In the genomic region with DNA sequence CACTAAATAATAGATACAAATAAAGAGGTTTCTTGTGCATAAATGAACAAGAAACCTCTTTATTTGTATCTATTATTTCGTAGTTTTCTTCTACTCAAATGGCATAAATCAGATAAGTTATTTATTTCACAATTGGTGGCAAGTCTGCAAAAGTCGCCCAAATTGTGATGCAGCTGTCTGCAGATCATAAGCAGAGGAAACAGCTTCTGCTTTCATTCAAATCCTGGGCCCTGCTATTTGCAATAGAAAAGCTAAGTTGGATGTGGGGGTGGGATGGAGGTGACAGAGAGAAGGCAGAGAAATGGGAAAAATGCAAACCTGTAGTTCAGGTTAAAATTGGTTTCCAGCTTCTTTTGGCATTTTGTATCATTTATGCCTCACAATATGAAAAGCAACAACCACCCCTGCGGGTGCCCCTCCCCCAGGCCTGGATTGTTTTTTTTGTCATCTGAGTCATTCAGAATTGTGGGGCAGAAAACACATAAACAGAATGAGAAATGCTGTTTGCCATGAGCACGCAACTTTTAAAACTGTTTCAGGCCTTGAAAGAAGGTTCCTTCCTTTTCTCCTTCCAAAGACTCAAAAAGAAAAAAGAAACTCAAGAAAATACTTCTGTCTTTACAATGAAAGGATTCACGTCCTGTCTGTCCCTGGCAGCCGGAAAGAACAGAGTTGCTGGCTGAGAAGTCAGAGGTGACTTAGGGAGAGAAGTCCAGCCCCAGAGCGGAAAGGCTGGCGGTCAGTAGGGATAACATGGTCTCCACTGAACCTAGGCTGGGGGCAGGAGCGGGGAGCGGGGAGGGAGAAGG, we compare ENCODE assay signal across 16 cellular contexts.
DNase-seq lines count a peak whose midpoint lies in the region; ATAC-seq, FAIRE-seq and TF ChIP-seq lines count a peak whose summit lies in the region.
"Had no signal": no experiment of that assay in that cellular context is flagged by ENCODE, and none has a peak within 500 bp of the region (broad histone marks: within the 10 kb centered on the region; RNA-seq: fewer than 3 reads in every experiment).

No MANE protein-coding gene starts in this region.

- POLR2A ChIA-PET in K562 (lab: Yijun Ruan, JAX): interaction anchor here (0.6 to 1.4 kb wide), 3 partner anchors 12 to 234 kb away, joined by 3 to 4 read pairs (median 3); no protein-coding TSS in a partner anchor

- CTCF ChIA-PET in K562 (lab: Yijun Ruan, JAX; ENCODE audit: low intra/inter-chr PET ratio): no interaction called here

- H3K4me3 ChIP-seq in HUES64 (ENCODE audit: low read length) (peak overlapping the region; percentile 27; the same call in 1 of the 2 replicates), K562 (no peak overlapping the region), testis (no peak overlapping the region)

- no peaks in the 10 kb centered on the region for H3K9me1 ChIP-seq in K562 (ENCODE audit: control insufficient read depth, insufficient read depth, low read length)

- DNase-seq in K562 (ENCODE audit: extremely low read depth in 1 of 4, low spot score in 3 of 4) (peak; percentile 33 to 72 (median 44)), iPS-NIHi7 (ENCODE audit: extremely low spot score) (peak; percentile 41), testis (no peak), LoVo (ENCODE audit: low spot score) (no peak)
- DNase-seq: activated CD4-positive, alpha-beta T cell treated with anti-CD3 and anti-CD28 coated beads for 48 hours; Kasumi-1; left colon; NCI-H187 treated with DMSO at 0.1 percent for 48 hours; NCI-H69; small intestine had no signal

- in situ Hi-C loops in K562 (cut with MboI): no loop called here

- H3K4me1 ChIP-seq in HUES64 (ENCODE audit: insufficient read depth, low read length): peaks cover 54% of the 10 kb centered on the region
- peaks cover 43 to 74% of the 10 kb centered on the region in 2 experiments for H3K4me1 ChIP-seq in K562 (replicated peaks in 1 of 2; ENCODE audit: control insufficient read depth in 2 of 2, insufficient read depth in 2 of 2, low read length in 2 of 2)
- peaks cover 16% of the 10 kb centered on the region for H3K4me1 ChIP-seq in testis

- peak overlapping the region; percentile 92 for H2AFZ ChIP-seq in K562 (ENCODE audit: low read depth, low read length)

- peak overlapping the region; percentile 92 for H3K27ac ChIP-seq in HUES64 (ENCODE audit: low read depth, low read length)
- peak overlapping the region; percentile 94 for H3K27ac ChIP-seq in K562 (ENCODE audit: extremely low read depth, low read depth, low read length)
- H3K27ac ChIP-seq in testis: peak overlapping the region; percentile 12 to 50
- H3K27ac ChIP-seq: neutrophil had no signal

- intact Hi-C loops in K562 (cut with micrococcal nuclease) (no loop called here), testis (cut with DNase I; ENCODE audit: low total_unique reads) (no loop called here)

- no peaks in the 10 kb centered on the region for H4K20me1 ChIP-seq in K562 (replicated peaks; ENCODE audit: control insufficient read depth, insufficient read depth, low read length)

- peak; percentile 62 for FAIRE-seq in K562 (lab: Jason Lieb, UNC)
- FAIRE-seq: frontal cortex, small intestine had no signal

- peak; percentile 50; the same call in 1 of the 2 replicates for TF ChIP-seq EP300 in K562 (IDR thresholded peaks at IDR 0.05; ENCODE audit: low read length)

- no peaks in the 10 kb centered on the region for H3K36me3 ChIP-seq in HUES64 (ENCODE audit: insufficient read depth, low read length)
- H3K36me3 ChIP-seq in K562 (ENCODE audit: control insufficient read depth, insufficient read depth, low read length): peaks cover 2% of the 10 kb centered on the region; the same call in 1 of the 3 replicates
- no peaks in the 10 kb centered on the region for H3K36me3 ChIP-seq in testis (ENCODE audit: low read depth, missing control alignments)
- H3K36me3 ChIP-seq: neutrophil had no signal

- peak; percentile 32 for ATAC-seq in K562
- ATAC-seq in GM19467 (IDR thresholded peaks at IDR 0.05; ENCODE audit: unreplicated experiment): no peak
- ATAC-seq in GM21529 (IDR thresholded peaks at IDR 0.05; ENCODE audit: unreplicated experiment): no peak
- ATAC-seq in HG03097 (IDR thresholded peaks at IDR 0.05; ENCODE audit: low FRiP score, unreplicated experiment): no peak
- ATAC-seq: left colon had no signal

- 22% methylated on average over 9 of the region's 10 CpGs for WGBS in HUES64
- 9% methylated on average over 9 of the region's 10 CpGs for WGBS in K562 (ENCODE audit: insufficient coverage, low coverage, missing lambda C conversion rate)
- 66 to 70% methylated on average over 10 of the region's 10 CpGs for WGBS in testis, 2 donors

- no TSS peak for BruUV-seq in K562 (replicated peaks; lab: Mats Ljungman, UMichigan)

- peak; percentile 44; the same call in 1 of the 2 replicates for TF ChIP-seq POLR2A in K562 (conservative IDR thresholded peaks at IDR 0.05)
- TF ChIP-seq POLR2A in testis (IDR thresholded peaks at IDR 0.05): no peak

- TF ChIP-seq RAD21 in K562 (CRISPR knock-in tag; conservative IDR thresholded peaks at IDR 0.05 in 1 of 2, IDR thresholded peaks at IDR 0.05 in 1 of 2): no peak

- no peaks in the 10 kb centered on the region for H3K9me3 ChIP-seq in HUES64 (ENCODE audit: insufficient read depth, low read depth, low read length)
- H3K9me3 ChIP-seq in K562 (replicated peaks; ENCODE audit: control insufficient read depth, insufficient read depth, low read depth, low read length): peaks cover 4% of the 10 kb centered on the region
- H3K9me3 ChIP-seq in testis: no peaks in the 10 kb centered on the region
- H3K9me3 ChIP-seq: neutrophil had no signal

- peak overlapping the region; percentile 67 for H3K4me2 ChIP-seq in K562 (ENCODE audit: insufficient read depth, low read length)

- no peaks in the 10 kb centered on the region for H3K79me2 ChIP-seq in K562 (ENCODE audit: control insufficient read depth, insufficient read depth, low read length)

- H3K9ac ChIP-seq in HUES64 (ENCODE audit: low read depth, low read length) (peak overlapping the region; percentile 4; the same call in 1 of the 2 replicates), K562 (ENCODE audit: insufficient read depth in 1 of 2, low read depth in 2 of 2, low read length in 2 of 2) (peak overlapping the region; percentile 85 to 89; a peak in 3 of 4 replicates)

- no peak for TF ChIP-seq CTCF in K562 (IDR thresholded peaks at IDR 0.05 in 2 of 3, conservative IDR thresholded peaks at IDR 0.05 in 1 of 3; ENCODE audit: insufficient read depth in 2 of 3, low read depth in 1 of 3, low read length in 3 of 3)
- TF ChIP-seq CTCF in testis (IDR thresholded peaks at IDR 0.05): no peak

- no peaks in the 10 kb centered on the region for H3K27me3 ChIP-seq in HUES64 (ENCODE audit: insufficient read depth, low read length)
- no peaks in the 10 kb centered on the region for H3K27me3 ChIP-seq in K562 (ENCODE audit: control insufficient read depth in 2 of 2, insufficient read depth in 2 of 2, low read length in 2 of 2)
- H3K27me3 ChIP-seq in testis: no peaks in the 10 kb centered on the region
- H3K27me3 ChIP-seq: neutrophil had no signal

TF ChIP-seq in K562, 482 proteins besides CTCF, POLR2A, EP300 and RAD21 (continues in another document):
- no peak for TF ChIP-seq PTTG1 (tag; IDR thresholded peaks at IDR 0.05; ENCODE audit: low read depth)
- no peak for TF ChIP-seq NEUROD1 (IDR thresholded peaks at IDR 0.05; ENCODE audit: borderline replicate concordance, low read depth, low read length, partially characterized antibody)
- no peak for TF ChIP-seq NR2F6 (CRISPR knock-in tag; IDR thresholded peaks at IDR 0.05)
- TF ChIP-seq U2AF2 (optimal IDR thresholded peaks at IDR 0.05; ENCODE audit: low read depth, low read length): no peak
- TF ChIP-seq RFX5 (IDR thresholded peaks at IDR 0.05; ENCODE audit: low read depth, low read length): no peak
- TF ChIP-seq POU5F1 (IDR thresholded peaks at IDR 0.05; ENCODE audit: borderline replicate concordance, low read depth, low read length, partially characterized antibody): no peak
- 0 out of 2 replicates have a peak, but pooled peaks have one; percentile 23 for TF ChIP-seq POLR2H (tag; IDR thresholded peaks at IDR 0.05; ENCODE audit: low read depth)
- no peak for TF ChIP-seq SLC30A9 (CRISPR knock-in tag; IDR thresholded peaks at IDR 0.05)
- TF ChIP-seq SMARCB1 (IDR thresholded peaks at IDR 0.05; ENCODE audit: insufficient read length, low read depth): no peak
- TF ChIP-seq, protein P1, sequence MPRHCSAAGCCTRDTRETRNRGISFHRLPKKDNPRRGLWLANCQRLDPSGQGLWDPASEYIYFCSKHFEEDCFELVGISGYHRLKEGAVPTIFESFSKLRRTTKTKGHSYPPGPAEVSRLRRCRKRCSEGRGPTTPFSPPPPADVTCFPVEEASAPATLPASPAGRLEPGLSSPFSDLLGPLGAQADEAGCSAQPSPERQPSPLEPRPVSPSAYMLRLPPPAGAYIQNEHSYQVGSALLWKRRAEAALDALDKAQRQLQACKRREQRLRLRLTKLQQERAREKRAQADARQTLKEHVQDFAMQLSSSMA (CRISPR knock-in tag; IDR thresholded peaks at IDR 0.05): no peak
- TF ChIP-seq KDM5B (IDR thresholded peaks at IDR 0.05; ENCODE audit: insufficient replicate concordance, low read depth, low read length): no peak
- TF ChIP-seq, protein P2, sequence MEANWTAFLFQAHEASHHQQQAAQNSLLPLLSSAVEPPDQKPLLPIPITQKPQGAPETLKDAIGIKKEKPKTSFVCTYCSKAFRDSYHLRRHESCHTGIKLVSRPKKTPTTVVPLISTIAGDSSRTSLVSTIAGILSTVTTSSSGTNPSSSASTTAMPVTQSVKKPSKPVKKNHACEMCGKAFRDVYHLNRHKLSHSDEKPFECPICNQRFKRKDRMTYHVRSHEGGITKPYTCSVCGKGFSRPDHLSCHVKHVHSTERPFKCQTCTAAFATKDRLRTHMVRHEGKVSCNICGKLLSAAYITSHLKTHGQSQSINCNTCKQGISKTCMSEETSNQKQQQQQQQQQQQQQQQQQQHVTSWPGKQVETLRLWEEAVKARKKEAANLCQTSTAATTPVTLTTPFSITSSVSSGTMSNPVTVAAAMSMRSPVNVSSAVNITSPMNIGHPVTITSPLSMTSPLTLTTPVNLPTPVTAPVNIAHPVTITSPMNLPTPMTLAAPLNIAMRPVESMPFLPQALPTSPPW (CRISPR knock-in tag; IDR thresholded peaks at IDR 0.05): peak; percentile 63
- TF ChIP-seq, protein P3, sequence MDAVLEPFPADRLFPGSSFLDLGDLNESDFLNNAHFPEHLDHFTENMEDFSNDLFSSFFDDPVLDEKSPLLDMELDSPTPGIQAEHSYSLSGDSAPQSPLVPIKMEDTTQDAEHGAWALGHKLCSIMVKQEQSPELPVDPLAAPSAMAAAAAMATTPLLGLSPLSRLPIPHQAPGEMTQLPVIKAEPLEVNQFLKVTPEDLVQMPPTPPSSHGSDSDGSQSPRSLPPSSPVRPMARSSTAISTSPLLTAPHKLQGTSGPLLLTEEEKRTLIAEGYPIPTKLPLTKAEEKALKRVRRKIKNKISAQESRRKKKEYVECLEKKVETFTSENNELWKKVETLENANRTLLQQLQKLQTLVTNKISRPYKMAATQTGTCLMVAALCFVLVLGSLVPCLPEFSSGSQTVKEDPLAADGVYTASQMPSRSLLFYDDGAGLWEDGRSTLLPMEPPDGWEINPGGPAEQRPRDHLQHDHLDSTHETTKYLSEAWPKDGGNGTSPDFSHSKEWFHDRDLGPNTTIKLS (IDR thresholded peaks at IDR 0.05; ENCODE audit: borderline replicate concordance, low read depth): no peak
- no peak for TF ChIP-seq ELF4 (CRISPR knock-in tag; IDR thresholded peaks at IDR 0.05)

Comparison
In these comparisons a context has a peak if more than half of its experiments do, and no peak if none do; other contexts are left out.
1. H3K27ac ChIP-seq: peak in every context shown above with its lines; median percentile 94 in K562; 92 in HUES64; 31 in testis.
2. DNase-seq: peak in K562 (4 of 4) and iPS-NIHi7 (single experiment); none in testis (single experiment) and LoVo (single experiment).